In genomic region chr9:72601595-72601994, GRCh38 we compare ENCODE assay signal across 23 cellular contexts.
"Had no signal": no experiment of that assay in that cellular context is flagged by ENCODE, and none has a peak within 500 bp of the region (broad histone marks: within the 10 kb centered on the region; RNA-seq: fewer than 3 reads in every experiment).

No MANE protein-coding gene starts in this region.

- ATAC-seq: HepG2 had no signal

- DNase-seq: IMR-90; Karpas-422; KG1; MG63; NCI-H1092 treated with DMSO at 0.1 percent for 48 hours; NCI-H1436; NCI-H187; NCI-H2029; NCI-H2081 treated with DMSO at 0.1 percent for 48 hours; NCI-H2171; NCI-H226; NCI-H446; NCI-H510A; NCI-H524 treated with DMSO at 0.1 percent for 48 hours; NCI-H69; NCI-H774; NK-92 treated with Interleukin-12 subunit alpha and Interleukin-12 subunit beta, amount 100 ng/mL, for 24 hours; Right ventricle myocardium superior; RPMI8226; SIG-M5 had no signal

- H3K9me3 ChIP-seq: MG63, SJSA1 had no signal

- H3K4me3 ChIP-seq: MG63, SJSA1, SK-N-MC had no signal

- H3K27ac ChIP-seq: SJSA1, SK-N-MC had no signal

- H3K27me3 ChIP-seq: MG63, SJSA1 had no signal

- H3K36me3 ChIP-seq: MG63, SJSA1 had no signal
